Comparison of ENCODE assay signal across 8 cellular contexts in genomic region chr14:73458219-73458976, GRCh38. TPM values are rescaled to one million over a fixed set of nuclear protein-coding genes. Genes with fewer than 3 reads are reported as not detected.
DNase-seq lines count a peak whose midpoint lies in the region; ATAC-seq and TF ChIP-seq lines count a peak whose summit lies in the region.

Gene NUMB (minus strand): TSS chr14:73458546. CDS start chr14:73355751, 102,795 bp downstream.

- H3K4me1 ChIP-seq in left ventricle myocardium inferior, result peaks cover 91% of the 10 kb centered on the region

- no peaks in the 10 kb centered on the region for H3K9me3 ChIP-seq in T-helper 17 cell (ENCODE audit: control insufficient read depth, low read length, poor library complexity, severe bottlenecking)
- H3K9me3 ChIP-seq in left ventricle myocardium inferior (replicated peaks), result no peaks in the 10 kb centered on the region

- H3K4me3 ChIP-seq in left ventricle myocardium inferior, result peak within 1 kb of the TSS; percentile 96

- H3K36me3 ChIP-seq in left ventricle myocardium inferior, result no peaks in the 10 kb centered on the region

- DNase-seq in NCI-H1694 treated with DMSO at 0.1 percent for 48 hours (lab: John Stamatoyannopoulos, UW), result peak; percentile 100
- peak; percentile 84 to 93 (median 87) for DNase-seq in T-helper 17 cell
- DNase-seq in amygdala (lab: John Stamatoyannopoulos, UW), result peak; percentile 24 to 100 (median 97)
- peak; percentile 96 for DNase-seq in left ventricle myocardium inferior
- DNase-seq in progenitor cell of endocrine pancreas (ENCODE audit: low spot score, unreplicated experiment), result peak; percentile 94
- peak; percentile 99 for DNase-seq in ureter (ENCODE audit: low spot score)

- intact Hi-C loops in left ventricle myocardium inferior (cut with micrococcal nuclease), result no loop called here

- H3K4me3 Mint-ChIP-seq in T-helper 17 cell (peak within 1 kb of the TSS; percentile 100), progenitor cell of endocrine pancreas (ENCODE audit: low read depth) (peak within 1 kb of the TSS; percentile 98)

- H3K27ac Mint-ChIP-seq in T-helper 17 cell, result peak within 1 kb of the TSS; percentile 98
- H3K27ac Mint-ChIP-seq in progenitor cell of endocrine pancreas, result peak within 1 kb of the TSS; percentile 99

- TF ChIP-seq POLR2A in GM15510 (IDR thresholded peaks at IDR 0.05; ENCODE audit: borderline replicate concordance, extremely low read depth, insufficient read length), result peak; percentile 82

- H3K4me1 Mint-ChIP-seq in T-helper 17 cell, result peaks cover 36% of the 10 kb centered on the region
- peaks cover 44% of the 10 kb centered on the region for H3K4me1 Mint-ChIP-seq in progenitor cell of endocrine pancreas (ENCODE audit: low read depth)

- no peaks in the 10 kb centered on the region for H3K27me3 Mint-ChIP-seq in T-helper 17 cell
- no peaks in the 10 kb centered on the region for H3K27me3 Mint-ChIP-seq in progenitor cell of endocrine pancreas

- ATAC-seq in HG02885 (IDR thresholded peaks at IDR 0.05; ENCODE audit: poor library complexity, unreplicated experiment), result peak; percentile 97
- peak; percentile 99 for ATAC-seq in T-helper 17 cell

- H3K9me3 Mint-ChIP-seq in progenitor cell of endocrine pancreas (ENCODE audit: low read depth), result no peaks in the 10 kb centered on the region

- peak within 1 kb of the TSS; percentile 94 for H3K27ac ChIP-seq in left ventricle myocardium inferior (replicated peaks)

- peaks cover 5% of the 10 kb centered on the region for H3K36me3 Mint-ChIP-seq in T-helper 17 cell (ENCODE audit: low read depth)
- H3K36me3 Mint-ChIP-seq in progenitor cell of endocrine pancreas (ENCODE audit: insufficient read depth), result no peaks in the 10 kb centered on the region

- H3K27me3 ChIP-seq in left ventricle myocardium inferior (ENCODE audit: low read depth), result no peaks in the 10 kb centered on the region

- TF ChIP-seq CTCF in left ventricle myocardium inferior (IDR thresholded peaks at IDR 0.05; ENCODE audit: borderline replicate concordance) (peak; percentile 25), progenitor cell of endocrine pancreas (IDR thresholded peaks at IDR 0.05; ENCODE audit: unreplicated experiment) (no peak)

RNA-seq across cellular contexts. Expression of gene NUMB, which starts in this region (rescaled TPM):
- total RNA-seq in T-helper 17 cell, result 10 to 100 TPM; 38.8 to 45.7 TPM
- total RNA-seq in left ventricle myocardium inferior, result 32.1 TPM
- total RNA-seq in progenitor cell of endocrine pancreas, result 88.8 and 92.4 TPM in 2 replicates
- 83.7 TPM for total RNA-seq in ureter

Comparison
In these comparisons a context has a peak if more than half of its experiments do, and no peak if none do; other contexts are left out.
1. Peak in every context shown above with its lines: DNase-seq, ATAC-seq, H3K4me3 ChIP-seq and H3K27ac ChIP-seq.